In genomic region chr1:235004276-235004675, GRCh38 we compare ENCODE assay signal across 14 cellular contexts.
"Had no signal": no experiment of that assay in that cellular context is flagged by ENCODE, and none has a peak within 500 bp of the region (broad histone marks: within the 10 kb centered on the region; RNA-seq: fewer than 3 reads in every experiment).

No MANE protein-coding gene starts in this region.

- ATAC-seq: activated T-cell treated with anti-CD3 and anti-CD28 coated beads, Interleukin-2, amount 50 U/mL, for 4 hours; stimulated activated naive CD8-positive, alpha-beta T cell treated with anti-CD3 and anti-CD28 coated beads, Interleukin-15, amount 100 ng/mL, for 72 hours had no signal

- H2AFZ ChIP-seq: hepatocyte had no signal

- H3K36me3 ChIP-seq: left ventricle myocardium inferior, right atrium auricular region had no signal

- H3K27me3 ChIP-seq: hepatocyte, right atrium auricular region had no signal

- DNase-seq: activated CD4-positive, alpha-beta memory T cell treated with anti-CD3 and anti-CD28 coated beads, Interleukin-2, amount 10 ng/mL, durations not matched to agents 7 days and 5 days; activated effector memory CD4-positive, alpha-beta T cell treated with Interleukin-2 at 50 U/mL for 16 hours; activated naive CD4-positive, alpha-beta T cell treated with anti-CD3 and anti-CD28 coated beads, Interleukin-2, amount 50 U/mL, for 16 hours; activated T-cell treated with anti-CD3 and anti-CD28 coated beads, Interleukin-2, amount 50 U/mL, for 4 hours; left ventricle myocardium inferior; nephron progenitor cell; occipital lobe; small intestine; stimulated activated naive CD8-positive, alpha-beta T cell treated with anti-CD3 and anti-CD28 coated beads, Interleukin-15, amount 100 ng/mL, for 72 hours; T-helper 9 cell had no signal

- H3K4me1 ChIP-seq: left ventricle myocardium inferior, right atrium auricular region had no signal

- H3K4me3 ChIP-seq: hepatocyte, left ventricle myocardium inferior, right atrium auricular region had no signal

- H3K4me2 ChIP-seq: hepatocyte had no signal

- H3K79me2 ChIP-seq: hepatocyte had no signal

- H3K27ac ChIP-seq: hepatocyte, left ventricle myocardium inferior, right atrium auricular region had no signal

- FAIRE-seq: astrocyte, endometrium, small intestine had no signal
